23 cellular contexts compared by ENCODE assay signal in the genomic region with DNA sequence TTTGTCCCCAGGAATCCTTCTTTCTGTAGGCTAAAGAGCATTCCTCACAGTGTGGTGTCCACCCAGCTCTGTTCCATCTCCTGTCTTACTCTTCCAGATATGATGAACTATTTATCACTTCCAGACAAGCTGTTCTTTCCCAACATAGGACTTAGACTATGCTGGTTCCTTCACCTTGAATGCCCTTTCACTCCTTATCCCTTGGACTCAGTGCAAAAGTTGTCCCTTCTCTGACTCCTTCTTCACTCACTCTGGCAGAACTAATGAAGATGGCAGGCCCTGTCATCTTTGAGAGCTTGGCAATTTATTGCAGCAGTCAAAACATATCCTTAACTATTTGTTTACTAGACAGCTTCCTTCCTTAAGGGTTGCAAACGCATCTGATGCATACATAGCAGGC. TPM values are rescaled to one million over a fixed set of nuclear protein-coding genes. Genes with fewer than 3 reads are reported as not detected.
DNase-seq lines count a peak whose midpoint lies in the region; ATAC-seq, FAIRE-seq and TF ChIP-seq lines count a peak whose summit lies in the region.
"Had no signal": no experiment of that assay in that cellular context is flagged by ENCODE, and none has a peak within 500 bp of the region (broad histone marks: within the 10 kb centered on the region; RNA-seq: fewer than 3 reads in every experiment).

No MANE protein-coding gene starts in this region.

- no peak overlapping the region for H2BK20ac ChIP-seq in H1 (ENCODE audit: low read length)

- H3K36me3 ChIP-seq in GM23338 (ENCODE audit: insufficient read depth) (no peaks in the 10 kb centered on the region), H1 (ENCODE audit: control insufficient read depth in 2 of 4, insufficient read depth in 4 of 4, low read length in 3 of 4) (no peaks in the 10 kb centered on the region), GM23248 (ENCODE audit: low read depth) (no peaks in the 10 kb centered on the region)
- H3K36me3 ChIP-seq: BLaER1 had no signal

- no peak overlapping the region for H4K8ac ChIP-seq in H1 (ENCODE audit: extremely low read depth, insufficient read depth, low read length)

- TF ChIP-seq CTCF in GM23338 (conservative IDR thresholded peaks at IDR 0.05; ENCODE audit: low read depth in 2 of 2) = no peak
- no peak for TF ChIP-seq CTCF in H1 (IDR thresholded peaks at IDR 0.05; ENCODE audit: control extremely low read depth in 1 of 3, insufficient read depth in 1 of 3, low read depth in 1 of 3, low read length in 3 of 3)

- no peak overlapping the region for H3K4me2 ChIP-seq in GM23338
- H3K4me2 ChIP-seq in H1 (ENCODE audit: insufficient read depth in 1 of 2, low read depth in 2 of 2, low read length in 2 of 2) = no peak overlapping the region
- no peak overlapping the region for H3K4me2 ChIP-seq in GM23248 (ENCODE audit: unreplicated experiment)
- H3K4me2 ChIP-seq: BLaER1 had no signal

- 74% methylated on average over 1 of the region's 1 CpG; no CpG with 5 or more reads in 1 of the 2 experiments for WGBS in H1 (ENCODE audit: extremely low coverage in 1 of 2, insufficient coverage in 1 of 2, insufficient read length in 1 of 2, insufficient replicate concordance in 2 of 2, low coverage in 1 of 2, low lambda C conversion rate in 2 of 2, missing lambda C conversion rate in 1 of 2), 2 experiments
- WGBS in GM23248 (ENCODE audit: low coverage in 1 of 2, low lambda C conversion rate in 2 of 2, missing lambda C conversion rate in 2 of 2), 2 experiments = 53 to 58% methylated on average over 1 of the region's 1 CpG

- H3K79me1 ChIP-seq in H1 (ENCODE audit: low read depth, low read length) = no peaks in the 10 kb centered on the region

- no peaks in the 10 kb centered on the region for H3K9me3 Mint-ChIP-seq in GM23338
- H3K9me3 Mint-ChIP-seq: CD4-positive, CD25-positive, alpha-beta regulatory T cell; CD8-positive, alpha-beta memory T cell; HFFc6 had no signal

- no peak overlapping the region for H4K91ac ChIP-seq in H1 (replicated peaks; ENCODE audit: insufficient read length, low read length)

- CTCF ChIA-PET in H1 (lab: Charles Lee; ENCODE audit: partially characterized antibody) = interaction anchor here (0.8 to 1.2 kb wide), 2 partner anchors 26 to 64 kb away, joined by 3 to 6 read pairs; no protein-coding TSS in a partner anchor

- no peak for DNase-seq in GM23338 (ENCODE audit: low spot score)
- peak; percentile 22 for DNase-seq in RKO (ENCODE audit: low spot score)
- no peak for DNase-seq in H1 (ENCODE audit: low read depth in 1 of 2, low spot score in 2 of 2)
- no peak for DNase-seq in amygdala (lab: John Stamatoyannopoulos, UW)
- DNase-seq in RPMI8226 = no peak
- no peak for DNase-seq in GM23248
- DNase-seq: CD4-positive, CD25-positive, alpha-beta regulatory T cell; CD8-positive, alpha-beta memory T cell; DMS 273 treated with DMSO at 0.1 percent for 48 hours; DMS79; EL; GDM1; GOT3; H7; HCEC 1CT; HFFc6 had no signal

- no peak overlapping the region for H2AK5ac ChIP-seq in H1 (ENCODE audit: low read depth, low read length)

- TF ChIP-seq RAD21 in H1 (IDR thresholded peaks at IDR 0.05 in 1 of 2, conservative IDR thresholded peaks at IDR 0.05 in 1 of 2; ENCODE audit: low read depth in 2 of 2, low read length in 2 of 2) = no peak

- H2BK5ac ChIP-seq in H1 (ENCODE audit: low read depth, low read length) = no peak overlapping the region

- H3K4me3 ChIP-seq in GM23338 (no peak overlapping the region), H1 (ENCODE audit: extremely low read depth in 1 of 4, insufficient read depth in 2 of 4, low read depth in 3 of 4, low read length in 4 of 4) (no peak overlapping the region), GM23248 (no peak overlapping the region)
- H3K4me3 ChIP-seq: BLaER1, GM12878 had no signal

- H3K4me1 Mint-ChIP-seq in GM23338 = peaks cover 7% of the 10 kb centered on the region; the same call in 2 of the 3 replicates

- H2AFZ ChIP-seq in GM23338 (no peak overlapping the region), H1 (ENCODE audit: low read length) (no peak overlapping the region), GM23248 (no peak overlapping the region)

- POLR2A ChIA-PET in H1 (lab: Charles Lee; ENCODE audit: partially characterized antibody) = interaction anchor here (0.9 to 1.2 kb wide), 5 partner anchors 10 to 84 kb away, joined by 3 to 4 read pairs (median 3); partner anchors contain the start of genes SLC35E4 and TCN2

- H3K27ac ChIP-seq in GM23338 (ENCODE audit: low read depth) (peak overlapping the region; percentile 30; the same call in 1 of the 2 replicates), H1 (ENCODE audit: low read depth, low read length) (no peak overlapping the region), GM23248 (no peak overlapping the region)
- H3K27ac ChIP-seq: BLaER1, C4-2B had no signal

- no peaks in the 10 kb centered on the region for H4K20me1 ChIP-seq in GM23338 (replicated peaks; ENCODE audit: insufficient read depth)
- peaks cover 0 to 5% of the 10 kb centered on the region in 2 experiments for H4K20me1 ChIP-seq in H1 (replicated peaks in 1 of 2; ENCODE audit: control insufficient read depth in 1 of 2, insufficient read depth in 2 of 2, low read length in 2 of 2)
- no peaks in the 10 kb centered on the region for H4K20me1 ChIP-seq in GM23248 (ENCODE audit: insufficient read depth)
- H4K20me1 ChIP-seq: BLaER1 had no signal

- H3K14ac ChIP-seq in H1 (ENCODE audit: insufficient read length) = no peak overlapping the region

- TF ChIP-seq POLR2A in H1 (IDR thresholded peaks at IDR 0.05; ENCODE audit: control extremely low read depth in 1 of 2, low read depth in 2 of 2, low read length in 2 of 2) = no peak

- H3K9ac ChIP-seq in H1 (replicated peaks in 1 of 4; ENCODE audit: extremely low read depth in 1 of 4, low read depth in 3 of 4, low read length in 3 of 4) (no peak overlapping the region), GM23248 (no peak overlapping the region)
- H3K9ac ChIP-seq: BLaER1 had no signal

- H2BK120ac ChIP-seq in H1 (replicated peaks; ENCODE audit: low read depth, low read length) = no peak overlapping the region

- peaks cover 16% of the 10 kb centered on the region for H3K27me3 Mint-ChIP-seq in GM23338 (ENCODE audit: insufficient read depth, low read depth, poor library complexity)

- peaks cover 13% of the 10 kb centered on the region; the same call in 1 of the 2 replicates for H3K23me2 ChIP-seq in H1 (ENCODE audit: low read depth, low read length)

- no peak overlapping the region for H4K5ac ChIP-seq in H1 (ENCODE audit: insufficient read length, low read depth, low read length)

- H3K4ac ChIP-seq in H1 (replicated peaks; ENCODE audit: insufficient read length, low read depth, low read length) = no peak overlapping the region

- H3F3A ChIP-seq in GM23338 (replicated peaks; ENCODE audit: low read depth) = no peaks in the 10 kb centered on the region
- no peaks in the 10 kb centered on the region for H3F3A ChIP-seq in GM23248 (ENCODE audit: insufficient read depth)

- no peak for FAIRE-seq in H1 (lab: Jason Lieb, UNC)
- FAIRE-seq: D721Med, GM12878, GM19239 had no signal

- H3K56ac ChIP-seq in H1 (replicated peaks; ENCODE audit: insufficient read length, low read depth, low read length) = no peak overlapping the region

- no peak overlapping the region for H3K18ac ChIP-seq in H1 (ENCODE audit: extremely low read depth, low read length)

- H3K27me3 ChIP-seq in GM23338 (ENCODE audit: insufficient read depth) (peaks cover 14% of the 10 kb centered on the region), H1 (replicated peaks in 1 of 4; ENCODE audit: control insufficient read depth in 3 of 4, extremely low read depth in 1 of 4, insufficient read depth in 3 of 4, low read length in 3 of 4) (peaks cover 0 to 15% (median 13%) of the 10 kb centered on the region in 4 experiments; a peak in 6 of 7 replicates), GM23248 (replicated peaks; ENCODE audit: insufficient read depth) (no peaks in the 10 kb centered on the region)
- H3K27me3 ChIP-seq: BLaER1 had no signal

- no peak overlapping the region for H3K4me3 Mint-ChIP-seq in GM23338
- H3K4me3 Mint-ChIP-seq: B cell, HFFc6 had no signal

- no peak overlapping the region for H3K27ac Mint-ChIP-seq in GM23338
- H3K27ac Mint-ChIP-seq: B cell; CD8-positive, alpha-beta memory T cell; HFFc6 had no signal

- no peaks in the 10 kb centered on the region for H3K36me3 Mint-ChIP-seq in GM23338 (ENCODE audit: low read depth)
- H3K36me3 Mint-ChIP-seq: CD4-positive, CD25-positive, alpha-beta regulatory T cell; CD8-positive, alpha-beta memory T cell had no signal

- no peak for TF ChIP-seq EP300 in H1 (IDR thresholded peaks at IDR 0.05; ENCODE audit: borderline replicate concordance in 1 of 2, low read depth in 2 of 2, low read length in 2 of 2)

- no peak overlapping the region for H2BK15ac ChIP-seq in H1 (ENCODE audit: low read length)

- H3K9me2 ChIP-seq in GM23338 (ENCODE audit: insufficient read depth) (no peaks in the 10 kb centered on the region), GM23248 (ENCODE audit: insufficient read depth) (no peaks in the 10 kb centered on the region)

- no peak overlapping the region for H3K23ac ChIP-seq in H1 (ENCODE audit: insufficient read length)

- ATAC-seq in GM23338 (no peak), HG03039 (IDR thresholded peaks at IDR 0.05; ENCODE audit: unreplicated experiment) (no peak)
- ATAC-seq: GM12878 had no signal

- H3K9me3 ChIP-seq in H1 (ENCODE audit: insufficient read depth in 2 of 2, low read depth in 1 of 2, low read length in 1 of 2) = no peaks in the 10 kb centered on the region
- no peaks in the 10 kb centered on the region for H3K9me3 ChIP-seq in GM23248 (ENCODE audit: low read depth)
- H3K9me3 ChIP-seq: BLaER1 had no signal

- H3K4me1 ChIP-seq in GM23338 (ENCODE audit: insufficient read depth) (no peaks in the 10 kb centered on the region), H1 (replicated peaks in 1 of 4; ENCODE audit: control insufficient read depth in 3 of 4, insufficient read depth in 4 of 4, low read length in 3 of 4) (peaks cover 0 to 6% (median 3%) of the 10 kb centered on the region in 4 experiments; a peak in 4 of 7 replicates), GM23248 (ENCODE audit: insufficient read depth) (no peaks in the 10 kb centered on the region)
- H3K4me1 ChIP-seq: BLaER1 had no signal

- H3K79me2 ChIP-seq in GM23338 (replicated peaks; ENCODE audit: insufficient read depth) = no peaks in the 10 kb centered on the region
- no peaks in the 10 kb centered on the region for H3K79me2 ChIP-seq in H1 (ENCODE audit: control insufficient read depth in 1 of 2, insufficient read depth in 2 of 2, low read length in 2 of 2)
- H3K79me2 ChIP-seq in GM23248 (ENCODE audit: insufficient read depth) = no peaks in the 10 kb centered on the region

- in situ Hi-C loops in GM23248 (cut with MboI) = no loop called here

- H2BK12ac ChIP-seq in H1 (ENCODE audit: low read depth, low read length) = 0 out of 2 replicates have a peak overlapping the region, but pooled peaks have one; percentile 55

RNA-seq across cellular contexts. Expression of gene OSBP2, which starts 3.5 kb away (rescaled TPM):
- total RNA-seq in GM23338 (2014; rRNA removed; shearing (Covaris generic)) = 2.9 and 7.1 TPM in 2 replicates
- 1.7 and 2.1 TPM in 2 replicates for polyA plus RNA-seq in GM23338 (2016; fragmentation: Nextera tagmentation; extraction: Ambion mirVana)
- 3.4 and 3.7 TPM in 2 replicates for total RNA-seq in H1 (2021; fragmentation: NEBNext Ultra II Directional; extraction: Animal tissue kit (Norgen Biotek cat#: 25700))
- 3.4 and 4.5 TPM in 2 replicates for polyA plus RNA-seq in H1 (2011; rRNA removed)
- polyA plus RNA-seq in H1 (2011; cell fraction: cytosol; rRNA removed) = 2.9 TPM
- polyA plus RNA-seq in H1 (2011; cell fraction: nucleus; rRNA removed) = 4.9 TPM
- polyA plus RNA-seq in H1 (2012, experiment 1 of 2) = 4.0 to 5.0 TPM (median 4.2 TPM) in 4 replicates
- polyA plus RNA-seq in H1 (2012, experiment 2 of 2) = 2.5 TPM
- polyA plus RNA-seq in H1 (2013, experiment 1 of 2) = 3.6 TPM
- 3.8 TPM for polyA plus RNA-seq in H1 (2013, experiment 2 of 2)
- 5.3 and 5.8 TPM in 2 replicates for polyA minus RNA-seq in H1 (2011; rRNA and poly(A)+ RNA removed)
- 8.0 TPM for polyA minus RNA-seq in H1 (2011; cell fraction: cytosol; rRNA and poly(A)+ RNA removed)
- 8.9 TPM for polyA minus RNA-seq in H1 (2011; cell fraction: nucleus; rRNA and poly(A)+ RNA removed)
- 1.1 and 2.0 TPM in 2 replicates for total RNA-seq in GM23248 (2014; rRNA removed; shearing (Covaris generic))
- 0.65 and 1.3 TPM in 2 replicates for polyA plus RNA-seq in GM23248 (2016; fragmentation: Nextera tagmentation; extraction: Ambion mirVana)

RNA-seq across cellular contexts. Expression of gene DUSP18, which starts 23.5 kb away (rescaled TPM):
- 1.5 and 2.7 TPM in 2 replicates for total RNA-seq in GM23338 (2014; rRNA removed; shearing (Covaris generic))
- polyA plus RNA-seq in GM23338 (2016; fragmentation: Nextera tagmentation; extraction: Ambion mirVana) = 1.7 and 2.2 TPM in 2 replicates
- 2.6 and 3.6 TPM in 2 replicates for total RNA-seq in H1 (2021; fragmentation: NEBNext Ultra II Directional; extraction: Animal tissue kit (Norgen Biotek cat#: 25700))
- 7.3 and 8.3 TPM in 2 replicates for polyA plus RNA-seq in H1 (2011; rRNA removed)
- 5.8 TPM for polyA plus RNA-seq in H1 (2011; cell fraction: cytosol; rRNA removed)
- polyA plus RNA-seq in H1 (2011; cell fraction: nucleus; rRNA removed) = 6.1 TPM
- 2.7 to 3.6 TPM (median 3.3 TPM) in 4 replicates for polyA plus RNA-seq in H1 (2012, experiment 1 of 2)
- 2.1 TPM for polyA plus RNA-seq in H1 (2012, experiment 2 of 2)
- polyA plus RNA-seq in H1 (2013, experiment 1 of 2) = 1.9 TPM
- 1.8 TPM for polyA plus RNA-seq in H1 (2013, experiment 2 of 2)
- polyA minus RNA-seq in H1 (2011; rRNA and poly(A)+ RNA removed) = 11.0 and 13.8 TPM in 2 replicates
- 5.0 TPM for polyA minus RNA-seq in H1 (2011; cell fraction: cytosol; rRNA and poly(A)+ RNA removed)
- polyA minus RNA-seq in H1 (2011; cell fraction: nucleus; rRNA and poly(A)+ RNA removed) = 4.8 TPM
- total RNA-seq in GM23248 (2014; rRNA removed; shearing (Covaris generic)) = 7.1 and 9.5 TPM in 2 replicates
- 12.4 and 12.7 TPM in 2 replicates for polyA plus RNA-seq in GM23248 (2016; fragmentation: Nextera tagmentation; extraction: Ambion mirVana)

RNA-seq across cellular contexts. Expression of gene SLC35E4, which starts 55.6 kb away (rescaled TPM):
- 10.4 and 11.3 TPM in 2 replicates for total RNA-seq in GM23338 (2014; rRNA removed; shearing (Covaris generic))
- 2.6 and 4.3 TPM in 2 replicates for polyA plus RNA-seq in GM23338 (2016; fragmentation: Nextera tagmentation; extraction: Ambion mirVana)
- 5.1 TPM in 2 replicates for total RNA-seq in H1 (2021; fragmentation: NEBNext Ultra II Directional; extraction: Animal tissue kit (Norgen Biotek cat#: 25700))
- 5.6 and 7.8 TPM in 2 replicates for polyA plus RNA-seq in H1 (2011; rRNA removed)
- 4.9 TPM for polyA plus RNA-seq in H1 (2011; cell fraction: cytosol; rRNA removed)
- 5.3 TPM for polyA plus RNA-seq in H1 (2011; cell fraction: nucleus; rRNA removed)
- 3.1 to 5.1 TPM (median 3.9 TPM) in 4 replicates for polyA plus RNA-seq in H1 (2012, experiment 1 of 2)
- 5.2 TPM for polyA plus RNA-seq in H1 (2012, experiment 2 of 2)
- 6.0 TPM for polyA plus RNA-seq in H1 (2013, experiment 1 of 2)
- polyA plus RNA-seq in H1 (2013, experiment 2 of 2) = 6.0 TPM
- 2.8 and 3.0 TPM in 2 replicates for polyA minus RNA-seq in H1 (2011; rRNA and poly(A)+ RNA removed)
- 4.3 TPM for polyA minus RNA-seq in H1 (2011; cell fraction: cytosol; rRNA and poly(A)+ RNA removed)
- 5.8 TPM for polyA minus RNA-seq in H1 (2011; cell fraction: nucleus; rRNA and poly(A)+ RNA removed)
- 12.9 and 16.4 TPM in 2 replicates for total RNA-seq in GM23248 (2014; rRNA removed; shearing (Covaris generic))
- 8.5 and 9.1 TPM in 2 replicates for polyA plus RNA-seq in GM23248 (2016; fragmentation: Nextera tagmentation; extraction: Ambion mirVana)
